Comparison of ENCODE assay signal across 10 cellular contexts in the genomic region with DNA sequence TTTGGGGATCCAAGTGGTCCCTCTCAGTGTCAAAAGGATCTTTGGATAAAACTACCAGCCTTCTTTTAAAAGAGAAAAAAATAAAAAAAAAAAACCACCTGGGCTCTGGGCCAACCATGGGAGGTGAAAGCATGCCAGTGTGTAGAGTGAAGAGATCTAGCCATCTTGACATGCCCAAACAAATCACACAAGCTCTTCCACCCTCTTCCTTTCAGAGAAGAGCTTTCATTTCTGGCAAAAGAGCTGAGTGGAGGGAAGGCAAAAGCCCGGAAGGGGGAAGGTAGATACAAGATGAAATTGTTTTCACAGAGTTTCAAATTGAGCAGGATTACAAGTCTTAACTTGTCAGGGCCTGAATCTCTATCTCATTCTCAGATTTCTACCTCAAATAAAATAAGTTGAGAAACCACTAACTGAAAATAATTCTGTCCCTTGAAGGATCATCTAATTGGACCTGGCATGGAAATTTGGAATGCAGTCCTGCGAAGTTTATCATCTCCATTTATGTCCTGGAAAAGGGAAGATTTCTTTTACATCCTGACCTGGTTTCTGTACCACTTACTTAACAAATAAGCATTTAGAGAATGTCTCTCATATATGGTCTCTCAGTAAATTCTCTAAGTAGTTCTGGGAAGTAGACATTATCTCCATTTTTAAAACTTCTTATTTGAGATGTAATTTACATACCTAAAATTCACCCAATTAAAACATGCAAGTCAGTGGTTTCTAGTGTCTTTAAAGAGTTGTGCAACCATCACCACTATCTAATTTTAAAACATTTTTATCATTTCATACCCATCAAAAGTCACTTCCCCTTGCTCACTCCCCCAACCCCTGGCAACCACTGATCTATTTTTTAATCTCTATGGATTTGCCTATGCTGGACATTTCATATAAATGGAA.
DNase-seq lines count a peak whose midpoint lies in the region; TF ChIP-seq lines count a peak whose summit lies in the region.
"Had no signal": no experiment of that assay in that cellular context is flagged by ENCODE, and none has a peak within 500 bp of the region (broad histone marks: within the 10 kb centered on the region; RNA-seq: fewer than 3 reads in every experiment).

No MANE protein-coding gene starts in this region.

- no peak for TF ChIP-seq EP300 in suprapubic skin (IDR thresholded peaks at IDR 0.05)

- H3K27me3 ChIP-seq in esophagus (ENCODE audit: control insufficient read depth in 1 of 2, insufficient read depth in 2 of 2, low read length in 2 of 2): no peaks in the 10 kb centered on the region
- no peaks in the 10 kb centered on the region for H3K27me3 ChIP-seq in suprapubic skin
- H3K27me3 ChIP-seq: adrenal gland had no signal

- DNase-seq in NCI-H2029 treated with DMSO at 0.1 percent for 48 hours (lab: John Stamatoyannopoulos, UW) (peak; percentile 1), NCI-H2029 (lab: John Stamatoyannopoulos, UW) (no peak), NCI-H226 (peak; percentile 62), suprapubic skin (ENCODE audit: low spot score in 2 of 2) (no peak), caudate nucleus (lab: John Stamatoyannopoulos, UW) (no peak), activated gamma-delta T cell (lab: John Stamatoyannopoulos, UW) (no peak)
- DNase-seq in activated CD8-positive, alpha-beta memory T cell treated with anti-CD3 and anti-CD28 coated beads, Interleukin-2, amount 50 U/mL, for 48 hours: no peak
- DNase-seq: adrenal gland had no signal

- H3K9me3 ChIP-seq in esophagus (ENCODE audit: control insufficient read depth in 2 of 2, insufficient read depth in 1 of 2, low read depth in 1 of 2, low read length in 1 of 2) (no peaks in the 10 kb centered on the region), suprapubic skin (no peaks in the 10 kb centered on the region)
- H3K9me3 ChIP-seq: adrenal gland had no signal

- 43 to 65% methylated on average over 2 of the region's 2 CpGs for WGBS in esophagus, 2 donors
- WGBS in suprapubic skin: 31% methylated on average over 2 of the region's 2 CpGs

- H3K36me3 ChIP-seq in esophagus (ENCODE audit: control insufficient read depth in 2 of 2, insufficient read depth in 2 of 2, low read length in 1 of 2) (peaks cover 0 to 4% of the 10 kb centered on the region in 2 donors), suprapubic skin (peaks cover 9% of the 10 kb centered on the region)
- H3K36me3 ChIP-seq: adrenal gland had no signal

- peak overlapping the region; percentile 4 to 39 for H3K27ac ChIP-seq in esophagus (ENCODE audit: low read depth in 2 of 2, low read length in 1 of 2)
- H3K27ac ChIP-seq in suprapubic skin: peak overlapping the region; percentile 16
- H3K27ac ChIP-seq in caudate nucleus (ENCODE audit: low read depth, low read length): no peak overlapping the region
- H3K27ac ChIP-seq: 22Rv1, adrenal gland had no signal

- H3K4me1 ChIP-seq in esophagus (ENCODE audit: control insufficient read depth in 2 of 2, insufficient read depth in 2 of 2, low read length in 1 of 2): peaks cover 0 to 2% of the 10 kb centered on the region in 2 donors
- peaks cover 10% of the 10 kb centered on the region for H3K4me1 ChIP-seq in suprapubic skin
- H3K4me1 ChIP-seq: adrenal gland had no signal

- no peak for TF ChIP-seq CTCF in suprapubic skin (IDR thresholded peaks at IDR 0.05)

- TF ChIP-seq POLR2A in suprapubic skin (IDR thresholded peaks at IDR 0.05): no peak

- H3K4me3 ChIP-seq in esophagus (ENCODE audit: low read depth in 1 of 2, low read length in 2 of 2) (no peak overlapping the region), suprapubic skin (no peak overlapping the region)
- H3K4me3 ChIP-seq: adrenal gland had no signal

Comparison
In these comparisons a context has a peak if more than half of its experiments do, and no peak if none do; other contexts are left out.
1. DNase-seq: peak in NCI-H2029 treated with DMSO at 0.1 percent for 48 hours (single experiment) and NCI-H226 (single experiment); none in NCI-H2029 (single experiment), suprapubic skin (0 of 2), caudate nucleus (0 of 61), activated CD8-positive, alpha-beta memory T cell treated with anti-CD3 and anti-CD28 coated beads, Interleukin-2, amount 50 U/mL, for 48 hours (single experiment) and activated gamma-delta T cell (single experiment).